ENCODE assay signal across 10 cellular contexts in the genomic region with DNA sequence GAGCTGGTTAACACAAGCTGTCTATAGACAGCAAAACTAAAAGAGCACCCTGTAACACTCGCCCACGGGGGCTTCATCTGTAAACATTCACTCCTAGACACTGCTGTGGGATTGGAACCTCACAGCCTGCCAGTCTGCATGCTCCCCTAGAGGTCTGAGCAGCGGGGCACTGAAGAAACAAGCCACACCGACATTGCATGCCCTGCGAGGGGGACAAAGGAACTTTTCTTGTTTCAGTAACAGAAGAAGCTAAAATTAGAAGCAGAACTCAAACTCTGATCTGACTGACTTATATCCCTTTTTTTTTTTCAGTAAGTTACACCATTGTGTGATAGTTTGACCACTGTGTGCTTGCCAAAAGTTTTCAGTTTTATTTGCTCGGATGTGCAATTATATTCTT.
DNase-seq lines count a peak whose midpoint lies in the region; TF ChIP-seq lines count a peak whose summit lies in the region.
"Had no signal": no experiment of that assay in that cellular context is flagged by ENCODE, and none has a peak within 500 bp of the region (broad histone marks: within the 10 kb centered on the region; RNA-seq: fewer than 3 reads in every experiment).

No MANE protein-coding gene starts in this region.

- H3K4me3 Mint-ChIP-seq in glutamatergic neuron (ENCODE audit: unreplicated experiment), result peak overlapping the region; percentile 65
- H3K4me3 Mint-ChIP-seq: stimulated activated naive CD8-positive, alpha-beta T cell treated with anti-CD3 and anti-CD28 coated beads, Interleukin-15, Interleukin-2, amounts not matched to agents 100 ng/mL and 50 ng/mL, for 24 hours had no signal

- in situ Hi-C loops in G401 (cut with HindIII; ENCODE audit: low sequenced_read_pairs), result no loop called here

- H3K27ac Mint-ChIP-seq in glutamatergic neuron (ENCODE audit: unreplicated experiment), result peak overlapping the region; percentile 63
- H3K27ac Mint-ChIP-seq: stimulated activated naive CD8-positive, alpha-beta T cell treated with anti-CD3 and anti-CD28 coated beads, Interleukin-15, Interleukin-2, amounts not matched to agents 100 ng/mL and 50 ng/mL, for 24 hours had no signal

- H3K4me1 Mint-ChIP-seq in glutamatergic neuron (ENCODE audit: low read depth, unreplicated experiment), result peaks cover 11% of the 10 kb centered on the region

- DNase-seq in COLO829 (ENCODE audit: low spot score) (peak; percentile 61), RPMI7951 (ENCODE audit: low read depth) (peak; percentile 46), glutamatergic neuron (no peak), putamen (ENCODE audit: low spot score) (peak; percentile 34), G401 (ENCODE audit: low spot score) (no peak), A172 (ENCODE audit: low spot score) (no peak), HuH-7.5 (ENCODE audit: low spot score) (no peak)
- no peak for DNase-seq in stimulated activated CD4-positive, alpha-beta T cell treated with anti-CD3 and anti-CD28 coated beads, Interleukin-4, amount 100 ng/mL, for 24 hours
- DNase-seq: DMS53 had no signal

- H3K9me3 Mint-ChIP-seq in glutamatergic neuron (ENCODE audit: unreplicated experiment), result peaks cover 1% of the 10 kb centered on the region

- TF ChIP-seq CTCF in glutamatergic neuron (IDR thresholded peaks at IDR 0.05; ENCODE audit: partially characterized antibody, unreplicated experiment), result no peak

- peaks cover 2% of the 10 kb centered on the region for H3K27me3 Mint-ChIP-seq in glutamatergic neuron (ENCODE audit: unreplicated experiment)

- no peaks in the 10 kb centered on the region for H3K36me3 Mint-ChIP-seq in glutamatergic neuron (ENCODE audit: unreplicated experiment)

Comparison
In these comparisons a context has a peak if more than half of its experiments do, and no peak if none do; other contexts are left out.
1. DNase-seq: peak in COLO829 (single experiment), RPMI7951 (single experiment) and putamen (single experiment); none in glutamatergic neuron (single experiment), G401 (single experiment), A172 (single experiment), stimulated activated CD4-positive, alpha-beta T cell treated with anti-CD3 and anti-CD28 coated beads, Interleukin-4, amount 100 ng/mL, for 24 hours (single experiment) and HuH-7.5 (single experiment).